Comparison of ENCODE assay signal across 21 cellular contexts in the genomic region with DNA sequence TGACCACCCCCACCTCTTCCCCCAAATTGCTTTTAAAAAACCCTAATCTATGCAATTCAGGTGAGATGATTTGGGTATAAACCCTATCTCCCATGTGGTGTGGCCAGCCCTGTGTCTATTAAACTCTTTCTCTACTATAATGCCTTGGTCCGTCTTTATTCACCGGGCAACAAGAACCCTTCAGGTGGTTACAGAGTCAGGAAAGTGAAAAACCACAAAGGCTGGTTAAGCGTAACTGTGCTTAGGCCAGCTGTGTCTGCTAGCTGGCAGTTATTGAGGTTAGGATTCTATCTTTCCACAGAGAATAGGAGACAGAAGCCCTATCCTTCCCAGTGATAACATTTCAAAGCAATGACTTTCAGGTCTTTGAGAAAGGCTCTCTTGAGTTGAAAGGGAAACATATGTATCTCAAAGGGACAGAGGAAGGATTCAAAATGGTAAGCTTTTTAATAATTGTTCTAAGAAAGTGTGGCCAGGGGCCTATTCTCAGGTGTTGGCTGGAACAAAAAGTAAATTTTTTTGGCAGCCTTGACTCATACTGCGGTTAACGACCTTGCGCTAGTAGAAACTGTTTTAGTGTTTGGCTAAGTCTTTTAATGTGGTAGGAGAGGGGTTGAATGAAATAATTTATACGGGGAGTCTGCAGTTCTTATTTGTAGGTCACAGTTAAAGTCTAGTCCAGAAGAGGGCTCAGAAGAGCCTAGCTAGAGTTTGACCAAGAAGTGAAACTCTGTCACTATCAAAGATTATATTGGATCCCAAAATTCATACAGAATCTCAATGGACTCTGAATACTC.
"Had no signal": no experiment of that assay in that cellular context is flagged by ENCODE, and none has a peak within 500 bp of the region (broad histone marks: within the 10 kb centered on the region; RNA-seq: fewer than 3 reads in every experiment).

No MANE protein-coding gene starts in this region.

- H3K9ac ChIP-seq: neural progenitor cell had no signal

- H3K27ac ChIP-seq: foreskin keratinocyte, left lung, lower lobe of right lung, neural progenitor cell, ovary, tibial artery, upper lobe of left lung, uterus had no signal

- H3K9me3 Mint-ChIP-seq: dendritic cell treated with granulocyte-macrophage colony-stimulating factor and Interleukin-4, amounts not matched to agents 40 ng/mL and 50 ng/mL, for 4 days had no signal

- H2AFZ ChIP-seq: neural progenitor cell had no signal

- H3K4me3 ChIP-seq: left lung, lower lobe of right lung, neural progenitor cell, ovary, tibial artery, upper lobe of left lung, uterus had no signal

- H3K4me2 ChIP-seq: neural progenitor cell had no signal

- H3K9me3 ChIP-seq: left lung, lower lobe of right lung, ovary, tibial artery, upper lobe of left lung, uterus had no signal

- H3K27me3 Mint-ChIP-seq: dendritic cell treated with granulocyte-macrophage colony-stimulating factor and Interleukin-4, amounts not matched to agents 40 ng/mL and 50 ng/mL, for 4 days; effector memory CD8-positive, alpha-beta T cell; memory B cell; natural killer cell treated with Interleukin-12 subunit alpha and Interleukin-12 subunit beta and Interleukin-15 and Interleukin-18, amount 100 ng/mL, for 72 hours; progenitor cell of endocrine pancreas had no signal

- ATAC-seq: effector memory CD8-positive, alpha-beta T cell; foreskin keratinocyte; left lung; lower lobe of right lung; natural killer cell treated with Interleukin-12 subunit alpha and Interleukin-12 subunit beta and Interleukin-15 and Interleukin-18, amount 100 ng/mL, for 72 hours; right cardiac atrium had no signal

- H3K4me3 Mint-ChIP-seq: dendritic cell treated with granulocyte-macrophage colony-stimulating factor and Interleukin-4, amounts not matched to agents 40 ng/mL and 50 ng/mL, for 4 days; effector memory CD8-positive, alpha-beta T cell; immature natural killer cell; memory B cell; natural killer cell treated with Interleukin-12 subunit alpha and Interleukin-12 subunit beta and Interleukin-15 and Interleukin-18, amount 100 ng/mL, for 72 hours; neural progenitor cell had no signal

- H3K27ac Mint-ChIP-seq: dendritic cell treated with granulocyte-macrophage colony-stimulating factor and Interleukin-4, amounts not matched to agents 40 ng/mL and 50 ng/mL, for 4 days; effector memory CD8-positive, alpha-beta T cell; immature natural killer cell; memory B cell; natural killer cell treated with Interleukin-12 subunit alpha and Interleukin-12 subunit beta and Interleukin-15 and Interleukin-18, amount 100 ng/mL, for 72 hours; neural progenitor cell; progenitor cell of endocrine pancreas had no signal

- DNase-seq: effector memory CD8-positive, alpha-beta T cell; foreskin keratinocyte; immature natural killer cell; left lung; lower lobe of right lung; midbrain; nucleus accumbens; ovary; right cardiac atrium; small intestine; stimulated activated CD4-positive, alpha-beta T cell treated with anti-CD3 and anti-CD28 coated beads, Interleukin-12 subunit alpha, Interleukin-12 subunit beta, amount 100 ng/mL, for 4 hours; stimulated activated naive CD4-positive, alpha-beta T cell treated with Interleukin-2 at 50 U/mL for 16 hours; tibial artery; upper lobe of left lung; uterus had no signal

- H3K27me3 ChIP-seq: foreskin keratinocyte, left lung, neural progenitor cell, ovary, tibial artery, upper lobe of left lung, uterus had no signal

- H3K4me1 ChIP-seq: foreskin keratinocyte, left lung, lower lobe of right lung, neural progenitor cell, tibial artery, upper lobe of left lung, uterus had no signal

- H3K4me1 Mint-ChIP-seq: memory B cell, neural progenitor cell had no signal

- H3K36me3 ChIP-seq: left lung, lower lobe of right lung, neural progenitor cell, ovary, tibial artery, upper lobe of left lung, uterus had no signal

- FAIRE-seq: keratinocyte, small intestine had no signal

- H3K36me3 Mint-ChIP-seq: immature natural killer cell, memory B cell, neural progenitor cell had no signal
